Comparison of ENCODE assay signal across 39 cellular contexts in genomic region chr7:31710171-31710570, GRCh38. TPM values are rescaled to one million over a fixed set of nuclear protein-coding genes. Genes with fewer than 3 reads are reported as not detected.
A peak's percentile ranks its signal among the peaks of the same experiment; 100 is the strongest.
DNase-seq lines count a peak whose midpoint lies in the region; TF ChIP-seq lines count a peak whose summit lies in the region.
"Had no signal": no experiment of that assay in that cellular context is flagged by ENCODE, and none has a peak within 500 bp of the region (broad histone marks: within the 10 kb centered on the region; RNA-seq: fewer than 3 reads in every experiment).

No MANE protein-coding gene starts in this region.

- H3K27me3 Mint-ChIP-seq in neural crest cell (ENCODE audit: low read depth): peaks cover 9% of the 10 kb centered on the region

- H2AFZ ChIP-seq in osteoblast (ENCODE audit: low read length): no peak overlapping the region

- in situ Hi-C loops in transverse colon (cut with MboI; ENCODE audit: low pct_ligation_motif_present in 1 of 4, low pct_unique_long_range_greater_than_20kb in 1 of 4, low sequenced_read_pairs in 3 of 4): no loop called here

- H3K4me3 Mint-ChIP-seq in neural crest cell: no peak overlapping the region
- H3K4me3 Mint-ChIP-seq: CD8-positive, alpha-beta T cell; mesothelial cell of epicardium; naive thymus-derived CD8-positive, alpha-beta T cell; stimulated activated effector memory CD8-positive, alpha-beta T cell treated with anti-CD3 and anti-CD28 coated beads, Interleukin-12 subunit alpha, Interleukin-12 subunit beta, amount 100 ng/mL, for 72 hours had no signal

- H3K4me1 ChIP-seq in HUES48 (ENCODE audit: control insufficient read depth, insufficient read depth, low read length) (peaks cover 22% of the 10 kb centered on the region), transverse colon (no peaks in the 10 kb centered on the region), osteoblast (ENCODE audit: insufficient read depth, low read length) (no peaks in the 10 kb centered on the region)
- H3K4me1 ChIP-seq: ascending aorta, BE2C, colonic mucosa had no signal

- DNase-seq in NCI-H2171 treated with DMSO at 0.1 percent for 48 hours (lab: John Stamatoyannopoulos, UW) (peak; percentile 29), NCI-H2171 (lab: John Stamatoyannopoulos, UW) (no peak), iPS DF 19.7 (ENCODE audit: low read depth, low spot score) (peak; percentile 89), neural crest cell (ENCODE audit: low read depth, low spot score) (no peak), transverse colon (no peak), osteoblast (ENCODE audit: insufficient read length, low spot score, missing footprints) (no peak), glomerular visceral epithelial cell (ENCODE audit: extremely low spot score) (no peak)
- DNase-seq: activated CD4-positive, alpha-beta T cell treated with anti-CD3 and anti-CD28 coated beads, Interleukin-2, amount 50 U/mL, for 1 hour; activated CD4-positive, CD25-positive, alpha-beta regulatory T cell; activated gamma-delta T cell treated with Interleukin-2 at 50 U/mL for 16 hours; activated T-cell treated with anti-CD3 and anti-CD28 coated beads, Interleukin-2, amount 50 U/mL, for 48 hours; BE2C; CD8-positive, alpha-beta T cell; colonic mucosa; effector CD8-positive, alpha-beta T cell; HCEC 1CT; hippocampal formation; Kasumi-1; naive thymus-derived CD8-positive, alpha-beta T cell; NCI-H146; NCI-H526 treated with DMSO at 0.1 percent for 48 hours; ovary; T-helper 1 cell; trophoblast cell had no signal

- H3K9me3 ChIP-seq in HUES48 (ENCODE audit: control insufficient read depth, insufficient read depth, low read length) (peaks cover 5% of the 10 kb centered on the region; the same call in 1 of the 2 replicates), transverse colon (no peaks in the 10 kb centered on the region), osteoblast (ENCODE audit: low read depth, low read length) (no peaks in the 10 kb centered on the region)
- H3K9me3 ChIP-seq: ascending aorta, BE2C, colonic mucosa, ovary had no signal

- no peak for TF ChIP-seq POLR2A in transverse colon (IDR thresholded peaks at IDR 0.05)

- H3K4me1 Mint-ChIP-seq in neural crest cell: peaks cover 14% of the 10 kb centered on the region
- H3K4me1 Mint-ChIP-seq: mesothelial cell of epicardium; naive thymus-derived CD8-positive, alpha-beta T cell; stimulated activated effector memory CD8-positive, alpha-beta T cell treated with anti-CD3 and anti-CD28 coated beads, Interleukin-12 subunit alpha, Interleukin-12 subunit beta, amount 100 ng/mL, for 72 hours had no signal

- H3K4me3 ChIP-seq in HUES48 (ENCODE audit: low read depth, low read length): peak overlapping the region; percentile 28; the same call in 1 of the 2 replicates
- H3K4me3 ChIP-seq in transverse colon: no peak overlapping the region
- H3K4me3 ChIP-seq in osteoblast (ENCODE audit: insufficient read depth, low read length): no peak overlapping the region
- H3K4me3 ChIP-seq: ascending aorta, colonic mucosa, ovary had no signal

- no peaks in the 10 kb centered on the region for H3K79me2 ChIP-seq in osteoblast (ENCODE audit: insufficient read depth, low read length)

- no peak for TF ChIP-seq EP300 in transverse colon (IDR thresholded peaks at IDR 0.05; ENCODE audit: low read depth)

- intact Hi-C loops in transverse colon (cut with DNase I; ENCODE audit: low total_unique reads): no loop called here

- H3K36me3 Mint-ChIP-seq in neural crest cell (ENCODE audit: low read depth): peaks cover 20% of the 10 kb centered on the region
- H3K36me3 Mint-ChIP-seq: CD8-positive, alpha-beta T cell; mesothelial cell of epicardium; naive thymus-derived CD8-positive, alpha-beta T cell; stimulated activated effector memory CD8-positive, alpha-beta T cell treated with anti-CD3 and anti-CD28 coated beads, Interleukin-12 subunit alpha, Interleukin-12 subunit beta, amount 100 ng/mL, for 72 hours had no signal

- WGBS in transverse colon (ENCODE audit: low coverage in 1 of 2), 2 donors: 71 to 83% methylated on average over 1 of the region's 1 CpG

- H3K27me3 ChIP-seq in HUES48 (ENCODE audit: control insufficient read depth, insufficient read depth, low read length) (peaks cover 30% of the 10 kb centered on the region), transverse colon (no peaks in the 10 kb centered on the region), osteoblast (ENCODE audit: insufficient read depth, low read length) (peaks cover 5% of the 10 kb centered on the region)
- H3K27me3 ChIP-seq: ascending aorta, BE2C, colonic mucosa, ovary had no signal

- H3K27ac ChIP-seq in HUES48 (ENCODE audit: low read depth, low read length) (peak overlapping the region; percentile 76), transverse colon (no peak overlapping the region), osteoblast (ENCODE audit: low read depth, low read length) (no peak overlapping the region)
- H3K27ac ChIP-seq: ascending aorta, colonic mucosa, epithelial cell of prostate, HL-60, ovary, RWPE1 had no signal

- H3K36me3 ChIP-seq in HUES48 (ENCODE audit: control insufficient read depth, insufficient read depth, low read length) (no peaks in the 10 kb centered on the region), transverse colon (no peaks in the 10 kb centered on the region), osteoblast (ENCODE audit: insufficient read depth, low read length) (no peaks in the 10 kb centered on the region)
- H3K36me3 ChIP-seq: ascending aorta, BE2C, colonic mucosa, ovary had no signal

- H3K9ac ChIP-seq in HUES48 (ENCODE audit: low read depth, low read length): no peak overlapping the region

- peak overlapping the region; percentile 87 for H3K27ac Mint-ChIP-seq in neural crest cell (ENCODE audit: unreplicated experiment)
- H3K27ac Mint-ChIP-seq: CD8-positive, alpha-beta T cell; mesothelial cell of epicardium; naive thymus-derived CD8-positive, alpha-beta T cell; stimulated activated effector memory CD8-positive, alpha-beta T cell treated with anti-CD3 and anti-CD28 coated beads, Interleukin-12 subunit alpha, Interleukin-12 subunit beta, amount 100 ng/mL, for 72 hours had no signal

- H4K20me1 ChIP-seq in osteoblast (ENCODE audit: insufficient read depth, low read length): no peaks in the 10 kb centered on the region

- no peak overlapping the region for H3K4me2 ChIP-seq in osteoblast (ENCODE audit: insufficient read depth, low read length)

- TF ChIP-seq CTCF in neural crest cell (conservative IDR thresholded peaks at IDR 0.05): no peak
- TF ChIP-seq CTCF in transverse colon (IDR thresholded peaks at IDR 0.05): no peak
- TF ChIP-seq CTCF in osteoblast (IDR thresholded peaks at IDR 0.05; ENCODE audit: extremely low read depth, low read depth, low read length): no peak

- peaks cover 12% of the 10 kb centered on the region for H3K9me3 Mint-ChIP-seq in neural crest cell

RNA-seq across cellular contexts. Expression of gene PPP1R17, which starts 23.2 kb away (rescaled TPM):
- 1.2 and 1.4 TPM in 2 replicates for total RNA-seq in neural crest cell
- not detected for total RNA-seq in transverse colon
- not detected in 2 replicates for total RNA-seq in osteoblast
- total RNA-seq: A673; ascending aorta; cardiac septum; CD8-positive, alpha-beta T cell; colonic mucosa; kidney epithelial cell; liver; mesothelial cell of epicardium; naive thymus-derived CD8-positive, alpha-beta T cell; OCI-LY7; renal cortical epithelial cell; SK-MEL-5; skeletal muscle tissue had no signal

Comparison
In these comparisons a context has a peak if more than half of its experiments do, and no peak if none do; other contexts are left out.
1. DNase-seq: peak in NCI-H2171 treated with DMSO at 0.1 percent for 48 hours (single experiment) and iPS DF 19.7 (single experiment); none in NCI-H2171 (single experiment), neural crest cell (single experiment), transverse colon (single experiment), osteoblast (single experiment) and glomerular visceral epithelial cell (single experiment).